In genomic region chr1:55331355-55331754, GRCh38 we compare ENCODE assay signal across 29 cellular contexts.
"Had no signal": no experiment of that assay in that cellular context is flagged by ENCODE, and none has a peak within 500 bp of the region (broad histone marks: within the 10 kb centered on the region; RNA-seq: fewer than 3 reads in every experiment).

No MANE protein-coding gene starts in this region.

- H3K4me1 Mint-ChIP-seq: immature natural killer cell had no signal

- H3K9me3 Mint-ChIP-seq: immature natural killer cell; mesothelial cell of epicardium; naive B cell; natural killer cell; nephron progenitor cell; neural progenitor cell; stimulated activated naive B cell treated with anti-CD40 and anti-IgM and Interleukin-4, amounts not matched to agents 10 μg/mL and 1 μg/mL and 100 μg/mL, for 72 hours had no signal

- H3K36me3 Mint-ChIP-seq: immature natural killer cell; mesothelial cell of epicardium; naive B cell; natural killer cell; neural progenitor cell; stimulated activated naive B cell treated with anti-CD40 and anti-IgM and Interleukin-4, amounts not matched to agents 10 μg/mL and 1 μg/mL and 100 μg/mL, for 72 hours had no signal

- H3K4me3 Mint-ChIP-seq: immature natural killer cell; mesothelial cell of epicardium; naive B cell; natural killer cell; nephron progenitor cell; neural progenitor cell; stimulated activated naive B cell treated with anti-CD40 and anti-IgM and Interleukin-4, amounts not matched to agents 10 μg/mL and 1 μg/mL and 100 μg/mL, for 72 hours had no signal

- DNase-seq: hypothalamus; immature natural killer cell; kidney; left colon; left ventricle myocardium inferior; mesendoderm; naive B cell; natural killer cell; nephron progenitor cell; ovary; right lobe of liver; stimulated activated CD4-positive, alpha-beta T cell treated with anti-CD3 and anti-CD28 coated beads, Interleukin-12 subunit alpha, Interleukin-12 subunit beta, amount 100 ng/mL, for 4 hours; stimulated activated CD4-positive, alpha-beta T cell treated with anti-CD3 and anti-CD28 coated beads, Interleukin-15, amount 100 ng/mL, for 24 hours; stimulated activated CD4-positive, alpha-beta T cell treated with anti-CD3 and anti-CD28 coated beads, Interleukin-2, amount 100 ng/mL, for 24 hours; stimulated activated CD4-positive, alpha-beta T cell treated with anti-CD3 and anti-CD28 coated beads, Interleukin-4, amount 100 ng/mL, for 1 hour; stimulated activated naive B cell treated with anti-CD40 and anti-IgM and Interleukin-4, amounts not matched to agents 10 μg/mL and 1 μg/mL and 100 μg/mL, for 72 hours; stimulated activated naive CD8-positive, alpha-beta T cell treated with anti-CD3 and anti-CD28 coated beads, Interleukin-15, Interleukin-2, amounts not matched to agents 100 U/mL and 50 U/mL, for 24 hours; stomach; testis; thyroid gland; transverse colon; upper lobe of left lung had no signal

- H3K27ac Mint-ChIP-seq: immature natural killer cell; mesothelial cell of epicardium; naive B cell; natural killer cell; nephron progenitor cell; neural progenitor cell; progenitor cell of endocrine pancreas; stimulated activated naive B cell treated with anti-CD40 and anti-IgM and Interleukin-4, amounts not matched to agents 10 μg/mL and 1 μg/mL and 100 μg/mL, for 72 hours had no signal

- H3K4me3 ChIP-seq: left ventricle myocardium inferior, lung, neural progenitor cell, ovary, right atrium auricular region, right lobe of liver, smooth muscle cell, stomach, testis, thyroid gland, transverse colon, upper lobe of left lung, vagina had no signal
